Comparison of ENCODE assay signal across 13 cellular contexts in the genomic region with DNA sequence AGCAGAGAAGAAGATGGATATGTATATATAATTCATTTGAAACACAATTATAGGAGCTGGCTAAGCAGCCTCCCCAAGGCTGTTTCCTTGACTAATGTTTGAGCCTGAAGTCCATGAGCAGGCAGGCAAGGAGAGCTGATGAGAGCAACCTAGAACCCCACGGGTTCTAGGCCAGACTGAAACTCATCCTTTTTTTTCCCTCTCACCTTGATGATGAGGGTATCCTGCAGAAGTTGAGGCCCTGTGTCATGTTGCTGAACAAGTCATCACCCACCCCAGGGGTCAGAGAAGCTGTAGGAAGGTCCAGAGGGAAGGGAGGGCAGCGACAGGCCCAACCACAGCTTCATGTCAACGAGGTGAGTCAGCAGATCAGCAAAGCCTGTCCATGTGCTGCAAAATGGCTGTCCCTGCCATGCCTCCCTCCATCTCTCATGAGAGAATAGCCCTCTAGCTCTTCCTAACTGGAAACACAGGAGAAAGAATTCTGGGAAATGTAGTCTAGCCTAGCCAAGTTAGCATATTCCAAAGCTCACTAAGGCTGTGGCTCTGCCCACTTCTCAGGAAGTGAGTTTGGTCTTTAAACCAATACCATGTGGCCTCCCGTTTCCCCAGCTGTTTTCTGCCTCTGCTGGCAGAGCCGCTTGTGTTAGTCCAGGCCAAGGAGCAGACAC.
A peak's percentile ranks its signal among the peaks of the same experiment; 100 is the strongest.
DNase-seq lines count a peak whose midpoint lies in the region; ATAC-seq and TF ChIP-seq lines count a peak whose summit lies in the region.
"Had no signal": no experiment of that assay in that cellular context is flagged by ENCODE, and none has a peak within 500 bp of the region (broad histone marks: within the 10 kb centered on the region; RNA-seq: fewer than 3 reads in every experiment).

No MANE protein-coding gene starts in this region.

- CTCF ChIA-PET in HEK293T (lab: Yijun Ruan, JAX), result no interaction called here

- H3K9ac ChIP-seq in adipocyte (ENCODE audit: low read length), result no peak overlapping the region
- H3K9ac ChIP-seq: BLaER1 treated with 17β-estradiol and CSF1 and Interleukin-3, amounts not matched to agents 10 nM and 100 nM had no signal

- POLR2A ChIA-PET in HEK293T (lab: Yijun Ruan, JAX), result no interaction called here

- no peak for ATAC-seq in GM18519 (IDR thresholded peaks at IDR 0.05; ENCODE audit: low FRiP score, unreplicated experiment)
- ATAC-seq: Right ventricle myocardium inferior had no signal

- peaks cover 15% of the 10 kb centered on the region for H3K4me1 ChIP-seq in adipocyte (ENCODE audit: control insufficient read depth, insufficient read depth, low read length)

- H3K4me3 ChIP-seq in adipocyte (ENCODE audit: low read length), result no peak overlapping the region
- H3K4me3 ChIP-seq: BLaER1 treated with 17β-estradiol and CSF1 and Interleukin-3, amounts not matched to agents 10 nM and 100 nM had no signal

- H3K27me3 ChIP-seq in adipocyte (replicated peaks; ENCODE audit: control insufficient read depth, insufficient read depth, low read length), result no peaks in the 10 kb centered on the region
- H3K27me3 ChIP-seq: BLaER1 treated with 17β-estradiol and CSF1 and Interleukin-3, amounts not matched to agents 10 nM and 100 nM had no signal

- TF ChIP-seq CTCF in GM13977 (IDR thresholded peaks at IDR 0.05; ENCODE audit: extremely low read depth, insufficient read depth, missing control alignments), result no peak

- in situ Hi-C loops in GM13977 (cut with MboI; ENCODE audit: low pct_unique_long_range_greater_than_20kb, low sequenced_read_pairs, unreplicated experiment), result no loop called here

- no peaks in the 10 kb centered on the region for H3K9me3 ChIP-seq in adipocyte (ENCODE audit: control insufficient read depth, low read length)

- H3K36me3 ChIP-seq in adipocyte (ENCODE audit: control insufficient read depth, insufficient read depth, low read length, severe bottlenecking), result no peaks in the 10 kb centered on the region
- H3K36me3 ChIP-seq: BLaER1 treated with 17β-estradiol and CSF1 and Interleukin-3, amounts not matched to agents 10 nM and 100 nM had no signal

- DNase-seq in AG20443 (ENCODE audit: low spot score) (peak; percentile 70), HEK293T (ENCODE audit: extremely low spot score) (no peak), adipocyte (ENCODE audit: low read depth) (peak; percentile 4), islet precursor cell (peak; percentile 88), CD1c-positive myeloid dendritic cell (ENCODE audit: extremely low spot score) (no peak), NCI-H187 treated with DMSO at 0.1 percent for 48 hours (lab: John Stamatoyannopoulos, UW) (no peak), GM13977 (ENCODE audit: low spot score) (no peak)
- DNase-seq: activated CD4-positive, CD25-positive, alpha-beta regulatory T cell treated with anti-CD3 and anti-CD28 coated beads, Interleukin-2, amount 50 U/mL, for 72 hours; cortex of kidney; hippocampal formation had no signal

TF ChIP-seq in HEK293T, 16 proteins besides CTCF, POLR2A, EP300 and RAD21:
- TF ChIP-seq L3MBTL2 (conservative IDR thresholded peaks at IDR 0.05) (peak; percentile 41; the same call in 1 of the 2 replicates), CTBP1 (IDR thresholded peaks at IDR 0.05; ENCODE audit: borderline replicate concordance) (no peak)
TF ChIP-seq in HEK293T: peak in this region for 1.

Comparison
In these comparisons a context has a peak if more than half of its experiments do, and no peak if none do; other contexts are left out.
1. DNase-seq: peak in AG20443 (single experiment), adipocyte (single experiment) and islet precursor cell (single experiment); none in HEK293T (single experiment), CD1c-positive myeloid dendritic cell (single experiment), NCI-H187 treated with DMSO at 0.1 percent for 48 hours (single experiment) and GM13977 (single experiment).